Comparison of ENCODE assay signal across 15 cellular contexts in genomic region chr4:22668301-22668700, GRCh38. TPM values are rescaled to one million over a fixed set of nuclear protein-coding genes. Genes with fewer than 3 reads are reported as not detected.
DNase-seq lines count a peak whose midpoint lies in the region; ATAC-seq and TF ChIP-seq lines count a peak whose summit lies in the region.
"Had no signal": no experiment of that assay in that cellular context is flagged by ENCODE, and none has a peak within 500 bp of the region (broad histone marks: within the 10 kb centered on the region; RNA-seq: fewer than 3 reads in every experiment).

No MANE protein-coding gene starts in this region.

- peaks cover 1% of the 10 kb centered on the region for H3K9me3 Mint-ChIP-seq in activated naive CD4-positive, alpha-beta T cell treated with anti-CD3 and anti-CD28 coated beads, Interleukin-2, amount 50 U/mL, for 24 hours
- H3K9me3 Mint-ChIP-seq in T-cell (peaks cover 0 to 4% (median 0%) of the 10 kb centered on the region in 3 donors), HFFc6 (no peaks in the 10 kb centered on the region)
- H3K9me3 Mint-ChIP-seq: neural crest cell had no signal

- ATAC-seq in T-cell (replicated peaks in 1 of 4), result no peak

- H3K36me3 Mint-ChIP-seq in activated naive CD4-positive, alpha-beta T cell treated with anti-CD3 and anti-CD28 coated beads, Interleukin-2, amount 50 U/mL, for 24 hours, result no peaks in the 10 kb centered on the region
- H3K36me3 Mint-ChIP-seq in T-cell, result no peaks in the 10 kb centered on the region
- H3K36me3 Mint-ChIP-seq in HFFc6 (ENCODE audit: low read depth), result no peaks in the 10 kb centered on the region

- CTCF ChIA-PET in T-cell (lab: Charles Lee), result interaction anchor here in 1 of 2 donors (1.1 kb wide), 1 partner anchor 11 kb away, joined by 4 read pairs; no protein-coding TSS in a partner anchor

- TF ChIP-seq CTCF in HFFc6 (IDR thresholded peaks at IDR 0.05), result no peak

- no peaks in the 10 kb centered on the region for H3K27me3 Mint-ChIP-seq in activated naive CD4-positive, alpha-beta T cell treated with anti-CD3 and anti-CD28 coated beads, Interleukin-2, amount 50 U/mL, for 24 hours
- H3K27me3 Mint-ChIP-seq in T-cell (no peaks in the 10 kb centered on the region), HFFc6 (ENCODE audit: insufficient read depth) (no peaks in the 10 kb centered on the region; the same call in 1 of the 2 replicates)

- H3K4me1 Mint-ChIP-seq in activated naive CD4-positive, alpha-beta T cell treated with anti-CD3 and anti-CD28 coated beads, Interleukin-2, amount 50 U/mL, for 24 hours, result peaks cover 51% of the 10 kb centered on the region
- peaks cover 31 to 51% (median 38%) of the 10 kb centered on the region in 3 donors for H3K4me1 Mint-ChIP-seq in T-cell
- no peaks in the 10 kb centered on the region for H3K4me1 Mint-ChIP-seq in HFFc6 (ENCODE audit: low read depth)
- H3K4me1 Mint-ChIP-seq: neural crest cell had no signal

- H3K27ac Mint-ChIP-seq in activated naive CD4-positive, alpha-beta T cell treated with anti-CD3 and anti-CD28 coated beads, Interleukin-2, amount 50 U/mL, for 24 hours, result peak overlapping the region; percentile 91
- peak overlapping the region; percentile 59 to 60 for H3K27ac Mint-ChIP-seq in T-cell
- no peak overlapping the region for H3K27ac Mint-ChIP-seq in HFFc6

- no peak for DNase-seq in activated naive CD4-positive, alpha-beta T cell treated with Interleukin-2 at 50 U/mL for 16 hours
- DNase-seq in T-cell (no peak), fibroblast of peridontal ligament (ENCODE audit: extremely low read depth) (peak; percentile 31), smooth muscle cell of the brain vasculature (ENCODE audit: low read depth, low spot score) (peak; percentile 20), NCI-H2227 (lab: John Stamatoyannopoulos, UW; ENCODE audit: unreplicated experiment) (no peak), HFFc6 (no peak)
- no peak for DNase-seq in stimulated activated CD8-positive, alpha-beta memory T cell treated with anti-CD3 and anti-CD28 coated beads, Interleukin-4, amount 100 ng/mL, for 48 hours
- DNase-seq: effector CD8-positive, alpha-beta T cell; HCEC 1CT; left cardiac atrium; T-helper 9 cell had no signal

- POLR2A ChIA-PET in T-cell (lab: Charles Lee), result no interaction called here

- peak overlapping the region; percentile 39 for H3K4me3 Mint-ChIP-seq in activated naive CD4-positive, alpha-beta T cell treated with anti-CD3 and anti-CD28 coated beads, Interleukin-2, amount 50 U/mL, for 24 hours
- H3K4me3 Mint-ChIP-seq in T-cell (peak overlapping the region in 2 of 3 donors; percentile 34 to 66), HFFc6 (no peak overlapping the region)
- H3K4me3 Mint-ChIP-seq: neural crest cell had no signal

RNA-seq across cellular contexts. Expression of gene GBA3, which starts 24.4 kb away (rescaled TPM):
- total RNA-seq in T-cell, result under 1 TPM in 1 of 5 donors, not detected in 4; 0.12 TPM
- not detected for total RNA-seq in HFFc6 (2021; fragmentation: NEBNext Ultra II Directional; extraction: Animal tissue kit (Norgen Biotek cat#: 25700))
- total RNA-seq: activated CD8-positive, alpha-beta memory T cell treated with anti-CD3 and anti-CD28 coated beads for 36 hours; G401; left cardiac atrium; neural crest cell had no signal

Comparison
In these comparisons a context has a peak if more than half of its experiments do, and no peak if none do; other contexts are left out.
1. DNase-seq: peak in fibroblast of peridontal ligament (single experiment) and smooth muscle cell of the brain vasculature (single experiment); none in activated naive CD4-positive, alpha-beta T cell treated with Interleukin-2 at 50 U/mL for 16 hours (single experiment), T-cell (0 of 34), NCI-H2227 (single experiment), stimulated activated CD8-positive, alpha-beta memory T cell treated with anti-CD3 and anti-CD28 coated beads, Interleukin-4, amount 100 ng/mL, for 48 hours (single experiment) and HFFc6 (single experiment).